23 cellular contexts compared by ENCODE assay signal in the genomic region with DNA sequence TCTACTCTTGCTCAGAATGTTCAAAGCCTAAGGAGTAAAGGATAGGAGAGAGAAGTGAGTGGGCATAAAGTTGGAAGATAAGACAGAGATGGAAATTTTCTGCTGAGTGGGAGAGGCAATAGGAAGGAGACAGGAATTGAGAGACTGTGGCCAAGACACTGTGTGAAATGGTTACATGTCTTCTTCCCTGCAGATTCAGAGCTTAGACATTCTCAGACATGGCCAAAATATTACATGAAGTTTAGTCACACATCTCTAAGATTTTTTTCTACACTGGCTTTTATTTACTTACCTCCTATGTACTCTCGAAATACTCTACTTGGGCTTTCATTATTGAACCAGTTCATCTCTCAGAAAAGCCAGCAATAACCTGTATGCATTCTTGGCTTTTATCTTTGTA.
"Had no signal": no experiment of that assay in that cellular context is flagged by ENCODE, and none has a peak within 500 bp of the region (broad histone marks: within the 10 kb centered on the region; RNA-seq: fewer than 3 reads in every experiment).

No MANE protein-coding gene starts in this region.

- H3K9ac ChIP-seq: neural progenitor cell, parathyroid adenoma had no signal

- DNase-seq: activated CD4-positive, alpha-beta T cell treated with anti-CD3 and anti-CD28 coated beads, Interleukin-2, amount 10 ng/mL, durations not matched to agents 24 days and 14 days; activated CD8-positive, alpha-beta T cell treated with anti-CD3 and anti-CD28 coated beads, Interleukin-2, amount 10 ng/mL, durations not matched to agents 7 days and 5 days; activated naive CD4-positive, alpha-beta T cell treated with anti-CD3 and anti-CD28 coated beads for 36 hours; activated T-cell treated with anti-CD3 and anti-CD28 coated beads, Interleukin-2, amount 50 U/mL, for 24 hours; anterior cingulate cortex; effector CD8-positive, alpha-beta T cell; esophagus squamous epithelium; foreskin melanocyte; head of caudate nucleus; kidney; left ventricle myocardium superior; mucosa of descending colon; naive B cell; spleen; stimulated activated naive B cell treated with anti-CD40 and anti-IgM and Interleukin-4, amounts not matched to agents 10 μg/mL and 1 μg/mL and 100 μg/mL, for 72 hours; upper lobe of right lung had no signal

- H3K4me1 ChIP-seq: esophagus squamous epithelium, parathyroid adenoma, spleen, upper lobe of right lung had no signal

- H3K27me3 ChIP-seq: esophagus squamous epithelium, neural progenitor cell, spleen, upper lobe of right lung had no signal

- H3K4me3 Mint-ChIP-seq: activated CD4-positive, alpha-beta T cell treated with anti-CD3 and anti-CD28 coated beads, Interleukin-2, amount 10 ng/mL, durations not matched to agents 24 days and 14 days; activated CD8-positive, alpha-beta T cell treated with anti-CD3 and anti-CD28 coated beads, Interleukin-2, amount 10 ng/mL, durations not matched to agents 7 days and 5 days; activated naive CD4-positive, alpha-beta T cell treated with anti-CD3 and anti-CD28 coated beads for 36 hours; activated T-cell treated with anti-CD3 and anti-CD28 coated beads, Interleukin-2, amount 50 U/mL, for 24 hours; dendritic cell treated with granulocyte-macrophage colony-stimulating factor and Interleukin-4, amounts not matched to agents 40 ng/mL and 50 ng/mL, for 4 days; memory B cell; naive B cell; neural progenitor cell; stimulated activated naive B cell treated with anti-CD40 and anti-IgM and Interleukin-4, amounts not matched to agents 10 μg/mL and 1 μg/mL and 100 μg/mL, for 72 hours; T-helper 1 cell treated with Interleukin-12 subunit alpha and Interleukin-12 subunit beta and Interleukin-4 antibody, amounts not matched to agents 30 μg/mL and 1 μg/mL, for 36 hours had no signal

- H3K27ac Mint-ChIP-seq: activated CD4-positive, alpha-beta T cell treated with anti-CD3 and anti-CD28 coated beads, Interleukin-2, amount 10 ng/mL, durations not matched to agents 24 days and 14 days; activated CD8-positive, alpha-beta T cell treated with anti-CD3 and anti-CD28 coated beads, Interleukin-2, amount 10 ng/mL, durations not matched to agents 7 days and 5 days; activated naive CD4-positive, alpha-beta T cell treated with anti-CD3 and anti-CD28 coated beads for 36 hours; activated T-cell treated with anti-CD3 and anti-CD28 coated beads, Interleukin-2, amount 50 U/mL, for 24 hours; dendritic cell treated with granulocyte-macrophage colony-stimulating factor and Interleukin-4, amounts not matched to agents 40 ng/mL and 50 ng/mL, for 4 days; memory B cell; naive B cell; neural progenitor cell; stimulated activated naive B cell treated with anti-CD40 and anti-IgM and Interleukin-4, amounts not matched to agents 10 μg/mL and 1 μg/mL and 100 μg/mL, for 72 hours; T-helper 1 cell treated with Interleukin-12 subunit alpha and Interleukin-12 subunit beta and Interleukin-4 antibody, amounts not matched to agents 30 μg/mL and 1 μg/mL, for 36 hours had no signal

- H3K4me1 Mint-ChIP-seq: activated CD4-positive, alpha-beta T cell treated with anti-CD3 and anti-CD28 coated beads, Interleukin-2, amount 10 ng/mL, durations not matched to agents 24 days and 14 days; memory B cell; naive B cell had no signal

- ATAC-seq: activated CD8-positive, alpha-beta T cell treated with anti-CD3 and anti-CD28 coated beads, Interleukin-2, amount 10 ng/mL, durations not matched to agents 7 days and 5 days; left ventricle myocardium superior; mucosa of descending colon; sciatic nerve; stimulated activated naive B cell treated with anti-CD40 and anti-IgM and Interleukin-4, amounts not matched to agents 10 μg/mL and 1 μg/mL and 100 μg/mL, for 72 hours; upper lobe of right lung had no signal

- H3K9me3 ChIP-seq: esophagus squamous epithelium, mucosa of descending colon, spleen, thoracic aorta, upper lobe of right lung had no signal

- H3K9me3 Mint-ChIP-seq: activated CD4-positive, alpha-beta T cell treated with anti-CD3 and anti-CD28 coated beads, Interleukin-2, amount 10 ng/mL, durations not matched to agents 24 days and 14 days; activated naive CD4-positive, alpha-beta T cell treated with anti-CD3 and anti-CD28 coated beads for 36 hours; activated T-cell treated with anti-CD3 and anti-CD28 coated beads, Interleukin-2, amount 50 U/mL, for 24 hours; memory B cell; T-helper 1 cell treated with Interleukin-12 subunit alpha and Interleukin-12 subunit beta and Interleukin-4 antibody, amounts not matched to agents 30 μg/mL and 1 μg/mL, for 36 hours had no signal

- H2AFZ ChIP-seq: neural progenitor cell, parathyroid adenoma had no signal

- H3K36me3 ChIP-seq: esophagus squamous epithelium, neural progenitor cell, spleen, thoracic aorta, upper lobe of right lung had no signal

- H3K4me2 ChIP-seq: neural progenitor cell had no signal

- H3K27me3 Mint-ChIP-seq: activated CD4-positive, alpha-beta T cell treated with anti-CD3 and anti-CD28 coated beads, Interleukin-2, amount 10 ng/mL, durations not matched to agents 24 days and 14 days; dendritic cell treated with granulocyte-macrophage colony-stimulating factor and Interleukin-4, amounts not matched to agents 40 ng/mL and 50 ng/mL, for 4 days had no signal

- H3K27ac ChIP-seq: esophagus squamous epithelium, neural progenitor cell, parathyroid adenoma, spleen, thoracic aorta, upper lobe of right lung had no signal

- H3K4me3 ChIP-seq: esophagus squamous epithelium, mucosa of descending colon, neural progenitor cell, spleen, thoracic aorta, upper lobe of right lung had no signal

- H3K36me3 Mint-ChIP-seq: memory B cell; naive B cell; neural progenitor cell; stimulated activated naive B cell treated with anti-CD40 and anti-IgM and Interleukin-4, amounts not matched to agents 10 μg/mL and 1 μg/mL and 100 μg/mL, for 72 hours had no signal

- H3K79me2 ChIP-seq: parathyroid adenoma had no signal
